Comparison of ENCODE assay signal across 8 cellular contexts in the genomic region with DNA sequence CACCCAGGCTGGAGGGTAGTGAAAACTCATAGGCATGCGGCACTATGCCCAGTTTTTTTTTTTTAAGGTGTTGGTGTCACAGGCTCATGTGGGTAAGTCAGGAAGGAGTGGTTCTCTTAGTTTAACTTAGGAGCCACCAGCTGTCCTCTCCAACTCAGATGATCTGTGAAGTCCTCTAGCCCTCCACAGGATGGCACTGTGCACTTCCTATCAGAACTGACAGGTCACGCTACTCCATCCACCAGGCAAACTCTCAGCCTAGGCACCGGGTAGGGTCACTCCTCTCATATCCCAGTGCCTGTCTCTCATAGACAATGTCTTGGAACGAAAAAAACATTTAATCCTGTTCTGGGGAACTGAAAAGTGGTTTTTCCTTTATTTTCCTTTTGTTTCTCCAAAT. TPM values are rescaled to one million over a fixed set of nuclear protein-coding genes. Genes with fewer than 3 reads are reported as not detected.
DNase-seq lines count a peak whose midpoint lies in the region; TF ChIP-seq lines count a peak whose summit lies in the region.

No MANE protein-coding gene starts in this region.

- H3K9me3 ChIP-seq in MG63, result no peaks in the 10 kb centered on the region

- TF ChIP-seq CTCF in NB4 (IDR thresholded peaks at IDR 0.05; ENCODE audit: low read depth, low read length) (peak; percentile 48), fibroblast of the aortic adventitia (IDR thresholded peaks at IDR 0.05; ENCODE audit: insufficient read depth, low read length) (peak; percentile 36)

- no peaks in the 10 kb centered on the region for H3K27me3 ChIP-seq in MG63

- TF ChIP-seq POLR2A in NB4 (IDR thresholded peaks at IDR 0.05; ENCODE audit: extremely low read depth, insufficient read length), result no peak

- DNase-seq in NCI-H2227 (lab: John Stamatoyannopoulos, UW; ENCODE audit: unreplicated experiment) (peak; percentile 43), NCI-H2227 treated with DMSO at 0.1 percent for 48 hours (lab: John Stamatoyannopoulos, UW) (no peak), NB4 (ENCODE audit: low read depth) (peak; percentile 60), fibroblast of the aortic adventitia (ENCODE audit: low read depth) (peak; percentile 32), pons (ENCODE audit: low spot score) (peak; percentile 89), MG63 (no peak), NCI-H187 (lab: John Stamatoyannopoulos, UW) (no peak)
- DNase-seq in activated CD8-positive, alpha-beta memory T cell treated with anti-CD3 and anti-CD28 coated beads, Interleukin-2, amount 50 U/mL, for 4 hours, result peak; percentile 51

- peaks cover 37% of the 10 kb centered on the region for H3K36me3 ChIP-seq in MG63

- H3K4me3 ChIP-seq in NB4 (ENCODE audit: low read depth, low read length), result no peak overlapping the region
- no peak overlapping the region for H3K4me3 ChIP-seq in fibroblast of the aortic adventitia (ENCODE audit: low read depth, low read length)
- no peak overlapping the region for H3K4me3 ChIP-seq in MG63

RNA-seq across cellular contexts. Expression of a gene that starts 16.5 kb away (rescaled TPM):
- 99.6 and 111 TPM in 2 replicates for total RNA-seq in fibroblast of the aortic adventitia (ENCODE audit: low replicate concordance)
- 98.0 and 116 TPM in 2 replicates for total RNA-seq in MG63 (2014; rRNA removed; shearing (Covaris generic); ENCODE audit: low replicate concordance)

RNA-seq across cellular contexts. Expression of a gene that starts 46.4 kb away (rescaled TPM):
- total RNA-seq in fibroblast of the aortic adventitia (ENCODE audit: low replicate concordance), result 1.2 and 3.8 TPM in 2 replicates
- total RNA-seq in MG63 (2014; rRNA removed; shearing (Covaris generic); ENCODE audit: low replicate concordance), result 4.0 and 26.4 TPM in 2 replicates

Comparison
In these comparisons a context has a peak if more than half of its experiments do, and no peak if none do; other contexts are left out.
1. DNase-seq: peak in NCI-H2227 (single experiment), NB4 (single experiment), activated CD8-positive, alpha-beta memory T cell treated with anti-CD3 and anti-CD28 coated beads, Interleukin-2, amount 50 U/mL, for 4 hours (single experiment), fibroblast of the aortic adventitia (single experiment) and pons (single experiment); none in NCI-H2227 treated with DMSO at 0.1 percent for 48 hours (single experiment), MG63 (single experiment) and NCI-H187 (0 of 2).